ENCODE assay signal across 30 cellular contexts in genomic region chrX:135015526-135016245, GRCh38. TPM values are rescaled to one million over a fixed set of nuclear protein-coding genes. Genes with fewer than 3 reads are reported as not detected.
"Had no signal": no experiment of that assay in that cellular context is flagged by ENCODE, and none has a peak within 500 bp of the region (broad histone marks: within the 10 kb centered on the region; RNA-seq: fewer than 3 reads in every experiment).

No MANE protein-coding gene starts in this region.

- H3K27ac Mint-ChIP-seq: effector memory CD8-positive, alpha-beta T cell; immature natural killer cell; memory B cell; natural killer cell; progenitor cell of endocrine pancreas; stimulated activated naive CD8-positive, alpha-beta T cell treated with anti-CD3 and anti-CD28 coated beads, Interleukin-15, amount 100 ng/mL, for 72 hours had no signal

- H3K36me3 Mint-ChIP-seq: immature natural killer cell, memory B cell, natural killer cell had no signal

- H3K4me1 ChIP-seq: right atrium auricular region, suprapubic skin, transverse colon had no signal

- H3K27me3 ChIP-seq: esophagus muscularis mucosa, heart right ventricle, right atrium auricular region, suprapubic skin, transverse colon, vagina had no signal

- H3K9ac ChIP-seq: parathyroid adenoma had no signal

- H3K9me3 ChIP-seq: esophagus muscularis mucosa, heart right ventricle, right atrium auricular region, suprapubic skin, transverse colon, vagina had no signal

- H3K79me2 ChIP-seq: parathyroid adenoma had no signal

- H3K4me2 ChIP-seq: smooth muscle cell had no signal

- DNase-seq: cortex of kidney; effector memory CD8-positive, alpha-beta T cell; foreskin melanocyte; glutamatergic neuron; heart right ventricle; hippocampal formation; immature natural killer cell; natural killer cell; stimulated activated CD4-positive, alpha-beta T cell treated with anti-CD3 and anti-CD28 coated beads, Interleukin-12 subunit alpha, Interleukin-12 subunit beta, amount 100 ng/mL, for 4 hours; stimulated activated CD4-positive, alpha-beta T cell treated with anti-CD3 and anti-CD28 coated beads, Interleukin-1b, Interleukin-23, amount 100 ng/mL, for 48 hours; stimulated activated CD4-positive, alpha-beta T cell treated with anti-CD3 and anti-CD28 coated beads, Interleukin-4, amount 100 ng/mL, for 1 hour; stimulated activated CD8-positive, alpha-beta memory T cell treated with anti-CD3 and anti-CD28 coated beads, Interleukin-4, amount 100 ng/mL, for 48 hours; stimulated activated naive CD4-positive, alpha-beta T cell; stimulated activated naive CD8-positive, alpha-beta T cell treated with anti-CD3 and anti-CD28 coated beads, Interleukin-15, amount 100 ng/mL, for 72 hours; transverse colon had no signal

- ATAC-seq: effector memory CD8-positive, alpha-beta T cell; heart right ventricle; left lobe of liver; natural killer cell; sciatic nerve; stimulated activated naive CD8-positive, alpha-beta T cell treated with anti-CD3 and anti-CD28 coated beads, Interleukin-15, amount 100 ng/mL, for 72 hours had no signal

- H3K4me3 ChIP-seq: esophagus muscularis mucosa, heart right ventricle, lung, right atrium auricular region, smooth muscle cell, suprapubic skin, transverse colon, vagina had no signal

- H3K36me3 ChIP-seq: heart right ventricle, right atrium auricular region, suprapubic skin, transverse colon, vagina had no signal

- H2AFZ ChIP-seq: parathyroid adenoma had no signal

- H3K4me3 Mint-ChIP-seq: effector memory CD8-positive, alpha-beta T cell; immature natural killer cell; memory B cell; natural killer cell; neural crest cell; stimulated activated naive CD8-positive, alpha-beta T cell treated with anti-CD3 and anti-CD28 coated beads, Interleukin-15, amount 100 ng/mL, for 72 hours had no signal

- FAIRE-seq: endometrium, keratinocyte had no signal

- H3K27ac ChIP-seq: esophagus muscularis mucosa, heart right ventricle, parathyroid adenoma, right atrium auricular region, suprapubic skin, transverse colon, vagina had no signal

- H3K27me3 Mint-ChIP-seq: progenitor cell of endocrine pancreas; stimulated activated naive CD8-positive, alpha-beta T cell treated with anti-CD3 and anti-CD28 coated beads, Interleukin-15, amount 100 ng/mL, for 72 hours had no signal

- H3K9me3 Mint-ChIP-seq: effector memory CD8-positive, alpha-beta T cell; immature natural killer cell; memory B cell; natural killer cell; neural crest cell; stimulated activated naive CD8-positive, alpha-beta T cell treated with anti-CD3 and anti-CD28 coated beads, Interleukin-15, amount 100 ng/mL, for 72 hours had no signal

- H3K4me1 Mint-ChIP-seq: immature natural killer cell; memory B cell; natural killer cell; stimulated activated naive CD8-positive, alpha-beta T cell treated with anti-CD3 and anti-CD28 coated beads, Interleukin-15, amount 100 ng/mL, for 72 hours had no signal

RNA-seq across cellular contexts. Expression of gene RTL8B, which starts 6.7 kb away (rescaled TPM):
- total RNA-seq: natural killer cell had no signal

RNA-seq across cellular contexts. Expression of gene SMIM10, which starts 24.9 kb away (rescaled TPM):
- total RNA-seq: mononuclear cell had no signal
